Comparison of ENCODE assay signal across 1 cellular context in the genomic region with DNA sequence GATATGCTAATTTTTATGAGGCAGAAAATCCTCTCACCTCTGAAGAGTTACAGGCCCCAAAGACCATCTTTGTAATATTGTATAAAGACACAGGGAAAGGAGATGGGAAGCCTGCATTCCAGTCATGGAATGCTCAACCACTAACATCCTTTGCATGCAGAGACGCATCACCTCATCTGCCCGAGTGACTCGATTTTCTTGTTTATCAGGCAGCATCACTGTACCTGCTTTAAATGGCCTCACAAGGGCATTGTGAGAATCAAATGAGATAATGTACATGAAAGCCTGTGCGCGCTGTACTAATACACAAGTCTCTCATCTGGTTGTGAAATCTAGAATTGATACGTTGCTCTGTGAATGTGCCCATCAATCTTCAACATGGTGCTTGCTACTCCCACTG.
TF ChIP-seq lines count a peak whose summit lies in the region.

No MANE protein-coding gene starts in this region.

TF ChIP-seq in HepG2, 621 proteins besides CTCF, POLR2A, EP300 and RAD21 (continued from another document):
- TF ChIP-seq, protein P1, sequence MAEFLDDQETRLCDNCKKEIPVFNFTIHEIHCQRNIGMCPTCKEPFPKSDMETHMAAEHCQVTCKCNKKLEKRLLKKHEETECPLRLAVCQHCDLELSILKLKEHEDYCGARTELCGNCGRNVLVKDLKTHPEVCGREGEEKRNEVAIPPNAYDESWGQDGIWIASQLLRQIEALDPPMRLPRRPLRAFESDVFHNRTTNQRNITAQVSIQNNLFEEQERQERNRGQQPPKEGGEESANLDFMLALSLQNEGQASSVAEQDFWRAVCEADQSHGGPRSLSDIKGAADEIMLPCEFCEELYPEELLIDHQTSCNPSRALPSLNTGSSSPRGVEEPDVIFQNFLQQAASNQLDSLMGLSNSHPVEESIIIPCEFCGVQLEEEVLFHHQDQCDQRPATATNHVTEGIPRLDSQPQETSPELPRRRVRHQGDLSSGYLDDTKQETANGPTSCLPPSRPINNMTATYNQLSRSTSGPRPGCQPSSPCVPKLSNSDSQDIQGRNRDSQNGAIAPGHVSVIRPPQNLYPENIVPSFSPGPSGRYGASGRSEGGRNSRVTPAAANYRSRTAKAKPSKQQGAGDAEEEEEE (CRISPR knock-in tag; IDR thresholded peaks at IDR 0.05; ENCODE audit: borderline replicate concordance): no peak
- TF ChIP-seq ZNF772 (CRISPR knock-in tag; IDR thresholded peaks at IDR 0.05): no peak
- TF ChIP-seq KMT2A (CRISPR knock-in tag; IDR thresholded peaks at IDR 0.05): no peak
- TF ChIP-seq, protein P2, sequence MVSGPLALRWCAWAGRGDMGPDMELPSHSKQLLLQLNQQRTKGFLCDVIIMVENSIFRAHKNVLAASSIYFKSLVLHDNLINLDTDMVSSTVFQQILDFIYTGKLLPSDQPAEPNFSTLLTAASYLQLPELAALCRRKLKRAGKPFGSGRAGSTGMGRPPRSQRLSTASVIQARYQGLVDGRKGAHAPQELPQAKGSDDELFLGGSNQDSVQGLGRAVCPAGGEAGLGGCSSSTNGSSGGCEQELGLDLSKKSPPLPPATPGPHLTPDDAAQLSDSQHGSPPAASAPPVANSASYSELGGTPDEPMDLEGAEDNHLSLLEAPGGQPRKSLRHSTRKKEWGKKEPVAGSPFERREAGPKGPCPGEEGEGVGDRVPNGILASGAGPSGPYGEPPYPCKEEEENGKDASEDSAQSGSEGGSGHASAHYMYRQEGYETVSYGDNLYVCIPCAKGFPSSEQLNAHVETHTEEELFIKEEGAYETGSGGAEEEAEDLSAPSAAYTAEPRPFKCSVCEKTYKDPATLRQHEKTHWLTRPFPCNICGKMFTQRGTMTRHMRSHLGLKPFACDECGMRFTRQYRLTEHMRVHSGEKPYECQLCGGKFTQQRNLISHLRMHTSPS (CRISPR knock-in tag; IDR thresholded peaks at IDR 0.05; ENCODE audit: low read depth): no peak
- no peak for TF ChIP-seq SSRP1 (CRISPR knock-in tag; IDR thresholded peaks at IDR 0.05)
- TF ChIP-seq SRSF9 (IDR thresholded peaks at IDR 0.05; ENCODE audit: borderline replicate concordance, insufficient read depth, low read depth, low read length, poor library complexity, severe bottlenecking): no peak
- no peak for TF ChIP-seq ATF7-NPFF (CRISPR knock-in tag; IDR thresholded peaks at IDR 0.05; ENCODE audit: low read depth)
- no peak for TF ChIP-seq SP140L (CRISPR knock-in tag; IDR thresholded peaks at IDR 0.05; ENCODE audit: borderline replicate concordance)
